ENCODE assay signal across 1 cellular context in genomic region chr11:78139422-78140391, GRCh38.
TF ChIP-seq lines count a peak whose summit lies in the region.

TSS of gene ALG8 (minus strand) at chr11:78139626. CDS start at chr11:78139588, 38 bp downstream.

TF ChIP-seq in HepG2, 621 proteins besides CTCF, POLR2A, EP300 and RAD21 (continued from another document and continues in another):
- TF ChIP-seq SOX6 (IDR thresholded peaks at IDR 0.05) (no peak), SOX6 (CRISPR knock-in tag; IDR thresholded peaks at IDR 0.05) (peak; percentile 43; the same call in 1 of the 2 replicates), ZBTB49 (CRISPR knock-in tag; IDR thresholded peaks at IDR 0.05; ENCODE audit: borderline replicate concordance) (no peak), JUNB (CRISPR knock-in tag; IDR thresholded peaks at IDR 0.05; ENCODE audit: borderline replicate concordance) (0 out of 2 replicates have a peak, but pooled peaks have one; percentile 60), BHLHE40 (IDR thresholded peaks at IDR 0.05; ENCODE audit: low read length) (peak; percentile 34; the same call in 1 of the 2 replicates), ZNF335 (CRISPR knock-in tag; IDR thresholded peaks at IDR 0.05) (no peak; the same call in 1 of the 2 replicates), SMYD3 (CRISPR knock-in tag; IDR thresholded peaks at IDR 0.05) (peak; percentile 82), ZFP36L2 (CRISPR knock-in tag; IDR thresholded peaks at IDR 0.05) (no peak), FOXP4 (CRISPR knock-in tag; IDR thresholded peaks at IDR 0.05) (peak; percentile 23; the same call in 1 of the 2 replicates), ISL2 (CRISPR knock-in tag; IDR thresholded peaks at IDR 0.05) (no peak), WIZ (CRISPR knock-in tag; IDR thresholded peaks at IDR 0.05) (no peak), AGO2 (optimal IDR thresholded peaks at IDR 0.05; ENCODE audit: low read depth, low read length) (no peak), ATF6 (CRISPR knock-in tag; conservative IDR thresholded peaks at IDR 0.05) (no peak), MAF1 (CRISPR knock-in tag; IDR thresholded peaks at IDR 0.05; ENCODE audit: borderline replicate concordance) (0 out of 2 replicates have a peak, but pooled peaks have one; percentile 68), TRIM22 (IDR thresholded peaks at IDR 0.05) (no peak), TBX2 (CRISPR knock-in tag; IDR thresholded peaks at IDR 0.05; ENCODE audit: borderline replicate concordance) (0 out of 2 replicates have a peak, but pooled peaks have one; percentile 36), ZNF275 (CRISPR knock-in tag; IDR thresholded peaks at IDR 0.05; ENCODE audit: borderline replicate concordance) (no peak), CEBPZ (IDR thresholded peaks at IDR 0.05; ENCODE audit: low read length) (no peak), MTA3 (CRISPR knock-in tag; IDR thresholded peaks at IDR 0.05) (no peak), CBX5 (CRISPR knock-in tag; IDR thresholded peaks at IDR 0.05; ENCODE audit: borderline replicate concordance) (peak; percentile 79), ATRX (CRISPR knock-in tag; IDR thresholded peaks at IDR 0.05; ENCODE audit: borderline replicate concordance) (no peak), ZNF430 (CRISPR knock-in tag; IDR thresholded peaks at IDR 0.05) (peak; percentile 69; the same call in 1 of the 2 replicates), ZGPAT (CRISPR knock-in tag; IDR thresholded peaks at IDR 0.05) (peak; percentile 88), MZF1 (CRISPR knock-in tag; IDR thresholded peaks at IDR 0.05; ENCODE audit: borderline replicate concordance) (no peak), ZNF234 (CRISPR knock-in tag; conservative IDR thresholded peaks at IDR 0.05) (no peak), ZNF496 (CRISPR knock-in tag; IDR thresholded peaks at IDR 0.05; ENCODE audit: insufficient replicate concordance) (no peak), ZFP90 (CRISPR knock-in tag; IDR thresholded peaks at IDR 0.05; ENCODE audit: borderline replicate concordance) (peak; percentile 75; the same call in 1 of the 2 replicates), TGIF2 (CRISPR knock-in tag; IDR thresholded peaks at IDR 0.05) (peak; percentile 55; the same call in 1 of the 2 replicates), AKNA (CRISPR knock-in tag; IDR thresholded peaks at IDR 0.05; ENCODE audit: borderline replicate concordance) (0 out of 2 replicates have a peak, but pooled peaks have one; percentile 24), RBFOX2 (IDR thresholded peaks at IDR 0.05; ENCODE audit: low read depth, low read length) (peak; percentile 88), ZNF235 (CRISPR knock-in tag; IDR thresholded peaks at IDR 0.05; ENCODE audit: borderline replicate concordance) (no peak), THAP7 (CRISPR knock-in tag; IDR thresholded peaks at IDR 0.05) (no peak), THAP8 (CRISPR knock-in tag; IDR thresholded peaks at IDR 0.05; ENCODE audit: borderline replicate concordance) (no peak), ZBTB34 (CRISPR knock-in tag; IDR thresholded peaks at IDR 0.05) (no peak; the same call in 1 of the 2 replicates)
